In the genomic region with DNA sequence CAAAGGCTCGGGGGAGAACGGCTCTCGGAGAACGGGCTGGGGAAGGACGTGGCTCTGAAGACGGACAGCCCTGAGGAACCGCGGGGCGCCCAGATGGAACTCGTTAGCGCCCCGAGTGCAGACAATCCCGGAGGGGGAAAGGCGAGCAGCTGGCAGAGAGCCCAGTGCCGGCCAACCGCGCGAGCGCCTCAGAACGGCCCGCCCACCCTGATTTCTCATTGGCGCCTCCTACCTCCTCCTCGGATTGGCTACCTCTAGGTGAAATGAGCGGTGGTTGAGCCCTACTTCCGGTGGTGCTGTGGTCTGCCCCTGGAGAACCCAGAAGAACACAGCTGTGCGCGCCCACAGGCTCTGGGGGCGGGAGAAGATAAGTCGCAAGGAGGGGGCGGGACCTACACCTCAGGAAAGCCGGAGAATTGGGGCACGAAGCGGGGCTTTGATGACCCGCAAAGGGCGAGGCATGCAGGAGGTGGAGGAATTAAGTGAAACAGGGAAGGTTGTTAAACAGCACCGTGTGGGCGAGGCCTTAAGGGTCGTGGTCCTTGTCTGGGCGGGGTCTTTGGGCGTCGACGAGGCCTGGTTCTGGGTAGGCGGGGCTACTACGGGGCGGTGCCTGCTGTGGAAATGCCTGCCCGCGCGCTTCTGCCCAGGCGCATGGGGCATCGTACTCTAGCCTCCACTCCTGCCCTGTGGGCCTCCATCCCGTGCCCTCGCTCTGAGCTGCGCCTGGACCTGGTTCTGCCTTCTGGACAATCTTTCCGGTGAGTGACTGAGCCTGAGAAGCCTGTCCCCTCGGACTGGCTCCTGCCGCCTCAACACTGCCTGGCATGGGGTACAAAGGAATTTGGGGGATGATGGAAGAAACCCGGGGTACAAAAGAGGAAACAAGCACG, we compare ENCODE assay signal across 8 cellular contexts. TPM values are rescaled to one million over a fixed set of nuclear protein-coding genes. Genes with fewer than 3 reads are reported as not detected.
DNase-seq lines count a peak whose midpoint lies in the region; ATAC-seq and TF ChIP-seq lines count a peak whose summit lies in the region.

A gene (plus strand): TSS at position 290 of the 893 bp plus-strand sequence. CDS start 335 bp downstream, at position 625.

- peak within 1 kb of the TSS; percentile 96 for H3K4me2 ChIP-seq in PC-9

- no TSS peak for BruUV-seq in PC-9 (replicated peaks; lab: Mats Ljungman, UMichigan)

- H3K9me2 ChIP-seq in PC-9 (ENCODE audit: insufficient read depth), result no peaks in the 10 kb centered on the region

- no peak for TF ChIP-seq CTCF in PC-9 (conservative IDR thresholded peaks at IDR 0.05)

- CTCF ChIA-PET in PC-9 (lab: Charles Lee), result interaction anchor here (0.5 kb wide), 2 partner anchors 197 to 227 kb away, joined by 6 to 7 read pairs; no protein-coding TSS in a partner anchor

- DNase-seq in DMS153 (lab: John Stamatoyannopoulos, UW) (peak; percentile 81), PC-9 (peak; percentile 92 to 96), erythroblast (lab: John Stamatoyannopoulos, UW) (peak; percentile 98 to 99)
- peak; percentile 98 for DNase-seq in Jurkat, Clone E6-1 (ENCODE audit: low read depth, low spot score)
- peak; percentile 90 for DNase-seq in activated T-cell treated with anti-CD3 and anti-CD28 coated beads, Interleukin-2, amount 50 U/mL, for 1 hour
- peak; percentile 84 to 89 for DNase-seq in stimulated activated CD8-positive, alpha-beta memory T cell treated with anti-CD3 and anti-CD28 coated beads, Interleukin-7, amount 100 ng/mL, for 1 hour (ENCODE audit: low read depth in 2 of 2)

- no peak within 1 kb of the TSS; the same call in 1 of the 2 replicates for H3K27ac ChIP-seq in PC-9

- H3K36me3 ChIP-seq in PC-9 (ENCODE audit: low read depth), result 0 out of 2 replicates have a peak, but pooled peaks cover 12% of the 10 kb centered on the region
- peaks cover 17% of the 10 kb centered on the region for H3K36me3 ChIP-seq in mucosa of stomach (ENCODE audit: control insufficient read depth, insufficient read depth, low read length)

- H2AFZ ChIP-seq in PC-9, result peak within 1 kb of the TSS; percentile 96

- intact Hi-C loops in PC-9 (cut with micrococcal nuclease; ENCODE audit: unreplicated experiment), result loop anchor here (1.0 to 10.0 kb wide), 4 partner anchors 19 to 575 kb away; a partner anchor contains a TSS

- POLR2A ChIA-PET in PC-9 (lab: Charles Lee; ENCODE audit: unreplicated experiment), result interaction anchor here (0.6 to 0.7 kb wide), 2 partner anchors 710 to 1257 kb away, joined by 5 to 8 read pairs; no protein-coding TSS in a partner anchor

- H3K4me1 ChIP-seq in PC-9 (replicated peaks; ENCODE audit: insufficient read depth), result peaks cover 14% of the 10 kb centered on the region
- H3K4me1 ChIP-seq in mucosa of stomach (ENCODE audit: control insufficient read depth, insufficient read depth, low read length), result peaks cover 26% of the 10 kb centered on the region

- H3K9me3 ChIP-seq in PC-9 (ENCODE audit: insufficient read depth, low read depth), result no peaks in the 10 kb centered on the region
- H3K9me3 ChIP-seq in mucosa of stomach (ENCODE audit: control insufficient read depth, low read length), result no peaks in the 10 kb centered on the region

- H4K20me1 ChIP-seq in PC-9 (ENCODE audit: insufficient read depth), result no peaks in the 10 kb centered on the region

- H3F3A ChIP-seq in PC-9 (ENCODE audit: insufficient read depth, low read depth), result peaks cover 20% of the 10 kb centered on the region

- H3K27me3 ChIP-seq in PC-9 (ENCODE audit: insufficient read depth, low read depth) (no peaks in the 10 kb centered on the region), mucosa of stomach (ENCODE audit: control insufficient read depth, insufficient read depth, low read length) (no peaks in the 10 kb centered on the region)

- H3K79me2 ChIP-seq in PC-9 (ENCODE audit: low read depth), result peaks cover 10% of the 10 kb centered on the region; the same call in 1 of the 2 replicates

- ATAC-seq in GM21619 (IDR thresholded peaks at IDR 0.05; ENCODE audit: unreplicated experiment), result peak; percentile 88

- peak; percentile 71 for TF ChIP-seq POLR2A in erythroblast (IDR thresholded peaks at IDR 0.05; ENCODE audit: low read length)

- peak within 1 kb of the TSS; percentile 88 for H3K4me3 ChIP-seq in Jurkat, Clone E6-1 (ENCODE audit: low read length)
- H3K4me3 ChIP-seq in PC-9 (peak within 1 kb of the TSS; percentile 59), mucosa of stomach (ENCODE audit: low read length) (peak within 1 kb of the TSS; percentile 81)

- peak within 1 kb of the TSS; percentile 75 for H3K9ac ChIP-seq in mucosa of stomach (ENCODE audit: low read length)

RNA-seq across cellular contexts. Expression of the gene that starts here (rescaled TPM):
- polyA plus RNA-seq in Jurkat, Clone E6-1 (2012; ENCODE audit: insufficient read depth, insufficient read length), result 17.1 TPM
- 22.1 and 24.3 TPM in 2 replicates for total RNA-seq in PC-9 (2021)
